In the genomic region with DNA sequence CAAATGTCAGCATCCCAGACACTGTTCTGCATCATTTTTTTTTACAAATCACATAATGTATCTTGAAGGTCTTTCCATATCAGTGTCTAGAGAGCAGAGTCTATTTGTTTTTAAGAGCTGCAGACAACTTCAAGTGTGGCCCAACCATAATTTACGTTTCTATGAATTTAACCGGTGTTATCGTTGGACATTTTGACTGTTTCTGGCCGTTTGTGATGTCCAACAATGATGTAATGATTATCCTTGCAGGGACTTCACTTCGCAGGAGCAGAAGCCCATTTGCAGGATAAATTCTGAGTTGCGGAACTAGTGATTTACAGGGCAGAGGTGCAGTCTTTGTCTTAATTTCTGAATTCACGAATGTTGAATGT, we compare ENCODE assay signal across 8 cellular contexts. TPM values are rescaled to one million over a fixed set of nuclear protein-coding genes. Genes with fewer than 3 reads are reported as not detected.
DNase-seq lines count a peak whose midpoint lies in the region; ATAC-seq and TF ChIP-seq lines count a peak whose summit lies in the region.

No MANE protein-coding gene starts in this region.

- peaks cover 26% of the 10 kb centered on the region for H3K4me1 ChIP-seq in DND-41 (ENCODE audit: insufficient read depth, low read length)
- peaks cover 21% of the 10 kb centered on the region for H3K4me1 ChIP-seq in KMS-11 (ENCODE audit: low read depth, poor library complexity, severe bottlenecking)
- H3K4me1 ChIP-seq in duodenal mucosa (ENCODE audit: control insufficient read depth in 1 of 2, insufficient read depth in 2 of 2, low read length in 2 of 2) = peaks cover 10 to 13% of the 10 kb centered on the region in 2 donors

- H4K20me1 ChIP-seq in DND-41 (ENCODE audit: insufficient read depth, low read length) (no peaks in the 10 kb centered on the region), KMS-11 (ENCODE audit: insufficient read depth) (no peaks in the 10 kb centered on the region)

- no peak for TF ChIP-seq CTCF in DND-41 (IDR thresholded peaks at IDR 0.05; ENCODE audit: borderline replicate concordance, extremely low read depth, low read length, poor library complexity, severe bottlenecking)
- no peak for TF ChIP-seq CTCF in KMS-11 (conservative IDR thresholded peaks at IDR 0.05; ENCODE audit: low read depth, low read length)
- no peak for TF ChIP-seq CTCF in omental fat pad (IDR thresholded peaks at IDR 0.05)

- ATAC-seq in DND-41 (ENCODE audit: insufficient read depth, low read depth) (no peak), omental fat pad (ENCODE audit: low FRiP score) (peak; percentile 2), HG02884 (IDR thresholded peaks at IDR 0.05; ENCODE audit: unreplicated experiment) (no peak)

- H3K27me3 ChIP-seq in DND-41 (ENCODE audit: insufficient read depth, low read length, poor library complexity) (peaks cover 12% of the 10 kb centered on the region), KMS-11 (ENCODE audit: insufficient read depth, low read depth) (no peaks in the 10 kb centered on the region), duodenal mucosa (ENCODE audit: control insufficient read depth in 1 of 2, insufficient read depth in 2 of 2, low read length in 2 of 2) (peaks cover 0 to 2% of the 10 kb centered on the region in 2 donors)

- H3K9ac ChIP-seq in DND-41 (ENCODE audit: low read depth, low read length) (peak overlapping the region; percentile 60), KMS-11 (peak overlapping the region; percentile 48; the same call in 1 of the 2 replicates), duodenal mucosa (ENCODE audit: low read depth in 1 of 2, low read length in 2 of 2) (peak overlapping the region in 1 of 2 donors; percentile 68)

- H2AFZ ChIP-seq in DND-41 (ENCODE audit: low read depth, low read length) (peak overlapping the region; percentile 66), KMS-11 (ENCODE audit: low read depth) (peak overlapping the region; percentile 90)

- H3K4me2 ChIP-seq in DND-41 (ENCODE audit: insufficient read depth, low read length) = peak overlapping the region; percentile 99
- peak overlapping the region; percentile 65 for H3K4me2 ChIP-seq in KMS-11

- H3K36me3 ChIP-seq in DND-41 (ENCODE audit: insufficient read depth, low read length) (no peaks in the 10 kb centered on the region), KMS-11 (ENCODE audit: insufficient read depth) (no peaks in the 10 kb centered on the region), duodenal mucosa (ENCODE audit: control insufficient read depth in 1 of 2, insufficient read depth in 2 of 2, low read length in 2 of 2) (no peaks in the 10 kb centered on the region)

- H3K27ac ChIP-seq in DND-41 (ENCODE audit: low read length) = no peak overlapping the region
- H3K27ac ChIP-seq in KMS-11 = peak overlapping the region; percentile 44; the same call in 1 of the 2 replicates
- peak overlapping the region; percentile 68 for H3K27ac ChIP-seq in duodenal mucosa (ENCODE audit: low read depth, low read length)

- H3K4me3 ChIP-seq in DND-41 (ENCODE audit: low read depth in 1 of 2, low read length in 2 of 2) = peak overlapping the region in 1 of 2 experiments; percentile 80; a peak in 3 of 4 replicates
- H3K4me3 ChIP-seq in KMS-11 (IDR thresholded peaks at IDR 0.05; ENCODE audit: insufficient read depth, low read depth, low read length) = no peak overlapping the region
- peak overlapping the region; percentile 48 to 83 for H3K4me3 ChIP-seq in duodenal mucosa (ENCODE audit: low read depth in 1 of 2, low read length in 2 of 2)

- no peaks in the 10 kb centered on the region for H3K79me2 ChIP-seq in DND-41 (ENCODE audit: insufficient read depth, low read length)
- no peaks in the 10 kb centered on the region for H3K79me2 ChIP-seq in KMS-11 (ENCODE audit: insufficient read depth, low read depth)

- DNase-seq in DND-41 (no peak), omental fat pad (ENCODE audit: low spot score) (no peak), globus pallidus (ENCODE audit: low spot score) (no peak), iPS-NIHi7 (ENCODE audit: extremely low spot score) (no peak), NCI-H187 (lab: John Stamatoyannopoulos, UW) (no peak)

- H3K9me3 ChIP-seq in DND-41 (ENCODE audit: insufficient read depth, low read length, severe bottlenecking) (no peaks in the 10 kb centered on the region), duodenal mucosa (ENCODE audit: control insufficient read depth in 1 of 2, low read length in 2 of 2) (peaks cover 0 to 3% of the 10 kb centered on the region in 2 donors)

RNA-seq across cellular contexts. Expression of gene HLF, which starts 26.9 kb away (rescaled TPM):
- total RNA-seq in omental fat pad = 10 to 100 TPM; 12.5 to 15.4 (median 14.6) TPM
